10 cellular contexts compared by ENCODE assay signal in genomic region chr1:167200272-167200671, GRCh38.
"Had no signal": no experiment of that assay in that cellular context is flagged by ENCODE, and none has a peak within 500 bp of the region (broad histone marks: within the 10 kb centered on the region; RNA-seq: fewer than 3 reads in every experiment).

No MANE protein-coding gene starts in this region.

- H3K9ac ChIP-seq: GM23248 had no signal

- H2AFZ ChIP-seq: GM23248 had no signal

- H3K27ac Mint-ChIP-seq: HFFc6, IgD-negative memory B cell had no signal

- H3K4me3 Mint-ChIP-seq: H9, HFFc6, IgD-negative memory B cell had no signal

- DNase-seq: GM23248, GOT3, H9, HCEC 1CT, HFFc6, KG1 had no signal

- ATAC-seq: HepG2 had no signal

- H3K27ac ChIP-seq: GM23248, HL-60 had no signal

- H3K9me3 Mint-ChIP-seq: HFFc6 had no signal

- FAIRE-seq: H54, HepG2 had no signal

- H3K4me3 ChIP-seq: GM23248 had no signal
